In the genomic region with DNA sequence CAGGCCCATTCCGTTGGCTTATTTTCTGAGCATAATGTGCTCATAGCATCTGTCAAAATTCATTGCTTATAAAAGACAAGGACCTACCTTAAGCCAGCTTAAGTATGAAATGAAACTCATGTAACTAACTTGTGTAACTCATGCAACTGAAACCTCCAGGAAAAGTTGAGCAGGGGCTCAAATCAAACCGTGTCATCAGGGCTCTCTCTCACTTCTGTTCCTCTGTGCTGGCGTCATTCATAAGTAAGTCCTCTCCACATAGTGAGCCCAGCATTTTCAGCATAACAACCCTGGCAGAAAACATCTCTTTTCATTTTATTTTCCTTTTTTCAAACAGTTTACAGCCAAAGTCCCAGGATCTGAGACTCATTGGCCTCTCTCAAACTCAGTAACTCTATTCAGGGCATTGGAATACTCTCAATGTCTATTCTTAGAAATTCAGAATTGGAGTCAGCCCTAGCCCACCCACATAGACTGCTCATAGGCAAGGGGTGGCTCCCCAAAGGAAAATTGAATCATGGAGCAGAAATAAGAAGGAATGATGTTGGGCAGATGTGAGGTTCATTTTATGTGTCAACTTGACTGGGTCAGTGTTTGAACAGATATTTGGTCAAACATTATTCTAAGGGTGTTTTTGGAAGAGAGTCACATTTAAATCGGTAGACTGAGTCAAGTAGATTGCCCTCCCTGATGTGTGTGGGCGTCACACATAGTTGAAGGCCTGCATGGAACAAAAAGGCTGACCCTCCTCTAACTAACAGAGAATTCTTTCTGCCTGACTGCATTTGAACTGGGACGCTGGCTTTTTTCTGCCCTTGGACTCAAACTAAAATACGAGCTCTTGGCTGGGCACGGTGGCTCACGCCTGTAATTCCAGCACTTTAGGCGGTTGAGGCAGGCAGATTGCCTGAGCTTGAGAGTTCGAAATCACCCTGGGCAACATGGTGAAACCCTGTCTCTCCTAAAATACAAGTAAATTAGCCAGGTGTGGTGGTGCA, we compare ENCODE assay signal across 18 cellular contexts.
A peak's percentile ranks its signal among the peaks of the same experiment; 100 is the strongest.
DNase-seq lines count a peak whose midpoint lies in the region; ATAC-seq, FAIRE-seq and TF ChIP-seq lines count a peak whose summit lies in the region.
"Had no signal": no experiment of that assay in that cellular context is flagged by ENCODE, and none has a peak within 500 bp of the region (broad histone marks: within the 10 kb centered on the region; RNA-seq: fewer than 3 reads in every experiment).

No MANE protein-coding gene starts in this region.

- no peak overlapping the region for H3K4me3 Mint-ChIP-seq in nephron progenitor cell
- no peak overlapping the region for H3K4me3 Mint-ChIP-seq in naive thymus-derived CD8-positive, alpha-beta T cell

- peak overlapping the region; percentile 59 for H3K27ac ChIP-seq in tibial artery
- H3K27ac ChIP-seq: C4-2B, HL-60, PC-9 had no signal

- H3K36me3 ChIP-seq in tibial artery: no peaks in the 10 kb centered on the region
- H3K36me3 ChIP-seq: HAP-1 had no signal

- DNase-seq in NCI-H524 treated with DMSO at 0.1 percent for 48 hours (lab: John Stamatoyannopoulos, UW) (peak; percentile 40), nephron progenitor cell (no peak), tibial artery (no peak), D341Med (ENCODE audit: low spot score) (no peak)
- no peak for DNase-seq in naive thymus-derived CD8-positive, alpha-beta T cell
- DNase-seq: DMS153, MV-4-11, NCI-H1417 treated with DMSO at 0.1 percent for 48 hours, NCI-H1930, NCI-H2171 treated with DMSO at 0.1 percent for 48 hours, NCI-H82, PC-9 had no signal

- H3K4me1 Mint-ChIP-seq in nephron progenitor cell: peaks cover 20% of the 10 kb centered on the region
- H3K4me1 Mint-ChIP-seq in naive thymus-derived CD8-positive, alpha-beta T cell: peaks cover 0 to 16% (median 7%) of the 10 kb centered on the region in 4 donors

- H3K9me3 Mint-ChIP-seq in nephron progenitor cell: peaks cover 5% of the 10 kb centered on the region
- peaks cover 0 to 9% (median 0%) of the 10 kb centered on the region in 9 donors for H3K9me3 Mint-ChIP-seq in naive thymus-derived CD8-positive, alpha-beta T cell

- peak overlapping the region; percentile 15 for H3K27ac Mint-ChIP-seq in nephron progenitor cell
- peak overlapping the region in 2 of 10 donors; percentile 22 to 27 for H3K27ac Mint-ChIP-seq in naive thymus-derived CD8-positive, alpha-beta T cell

- H3K36me3 Mint-ChIP-seq in nephron progenitor cell (ENCODE audit: low read depth): no peaks in the 10 kb centered on the region
- peaks cover 0 to 4% (median 0%) of the 10 kb centered on the region in 3 donors for H3K36me3 Mint-ChIP-seq in naive thymus-derived CD8-positive, alpha-beta T cell

- no peak for TF ChIP-seq CTCF in nephron progenitor cell (IDR thresholded peaks at IDR 0.05)
- TF ChIP-seq CTCF in tibial artery (IDR thresholded peaks at IDR 0.05): no peak

- no peaks in the 10 kb centered on the region for H3K27me3 ChIP-seq in tibial artery

- no peak for ATAC-seq in HG02885 (IDR thresholded peaks at IDR 0.05; ENCODE audit: poor library complexity, unreplicated experiment)
- no peak for ATAC-seq in naive thymus-derived CD8-positive, alpha-beta T cell

- no peak overlapping the region for H3K4me3 ChIP-seq in tibial artery
- H3K4me3 ChIP-seq: HAP-1, PC-9 had no signal

- POLR2A ChIA-PET in naive thymus-derived CD8-positive, alpha-beta T cell (lab: Charles Lee): no interaction called here

- H3K4me1 ChIP-seq in tibial artery: peaks cover 0 to 24% (median 5%) of the 10 kb centered on the region in 4 donors
- H3K4me1 ChIP-seq: HAP-1 had no signal

- peak; percentile 93 for FAIRE-seq in endometrium (lab: Jason Lieb, UNC)
- FAIRE-seq: HTR-8/SVneo had no signal

- H3K9me3 ChIP-seq in tibial artery: no peaks in the 10 kb centered on the region
- H3K9me3 ChIP-seq: HAP-1 had no signal

- H3K27me3 Mint-ChIP-seq in nephron progenitor cell (ENCODE audit: low read depth, poor library complexity): no peaks in the 10 kb centered on the region
- H3K27me3 Mint-ChIP-seq in naive thymus-derived CD8-positive, alpha-beta T cell: no peaks in the 10 kb centered on the region

- intact Hi-C loops in tibial artery (cut with DNase I; ENCODE audit: low total_unique reads): no loop called here
